ENCODE assay signal across 12 cellular contexts in the genomic region with DNA sequence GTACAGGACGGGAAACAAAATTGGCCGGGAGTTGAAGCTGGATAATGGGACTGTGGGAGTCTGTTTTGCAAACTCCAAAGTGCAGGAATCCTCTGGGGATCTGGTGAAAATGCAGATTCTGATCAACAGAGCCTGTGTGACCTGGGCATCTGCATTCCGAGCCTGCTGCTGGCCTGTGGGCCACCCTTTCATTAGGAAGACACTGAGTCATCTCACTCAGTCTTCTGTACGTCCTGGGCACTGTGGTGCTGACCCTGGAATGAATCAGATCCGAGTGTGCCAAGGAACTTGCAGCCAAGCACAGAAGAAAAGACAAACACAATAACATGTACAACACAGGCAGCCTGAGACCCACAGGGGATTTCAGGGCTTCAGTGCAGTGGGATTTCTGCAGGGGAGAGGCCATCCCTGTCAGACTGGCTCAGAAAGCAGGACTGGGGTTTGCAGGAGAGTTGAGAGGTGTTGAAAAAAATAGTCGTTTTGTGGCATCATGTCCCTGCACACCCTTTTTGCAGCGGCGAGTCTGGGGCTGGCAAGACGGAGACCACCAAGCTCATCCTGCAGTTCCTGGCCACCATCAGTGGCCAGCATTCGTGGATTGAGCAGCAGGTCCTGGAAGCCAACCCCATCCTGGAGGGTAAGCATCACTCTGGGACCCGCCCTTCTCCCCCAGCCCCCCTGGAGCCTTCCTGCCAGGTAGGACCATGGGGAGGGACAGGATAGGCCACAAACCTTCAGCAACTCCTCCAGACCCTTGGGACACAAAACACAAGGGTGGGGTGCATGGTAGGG. TPM values are rescaled to one million over a fixed set of nuclear protein-coding genes. Genes with fewer than 3 reads are reported as not detected.
DNase-seq lines count a peak whose midpoint lies in the region; ATAC-seq and TF ChIP-seq lines count a peak whose summit lies in the region.
"Had no signal": no experiment of that assay in that cellular context is flagged by ENCODE, and none has a peak within 500 bp of the region (broad histone marks: within the 10 kb centered on the region; RNA-seq: fewer than 3 reads in every experiment).

No MANE protein-coding gene starts in this region.

- DNase-seq in ACHN (peak; percentile 53), PC-3 (peak; percentile 83), epithelial cell of proximal tubule (ENCODE audit: low read depth) (peak; percentile 12), midbrain (lab: John Stamatoyannopoulos, UW) (peak; percentile 9)
- DNase-seq in stimulated activated CD4-positive, alpha-beta T cell treated with anti-CD3 and anti-CD28 coated beads, Interleukin-2, amount 100 ng/mL, for 48 hours: no peak
- DNase-seq: activated CD4-positive, alpha-beta T cell treated with anti-CD3 and anti-CD28 coated beads, Interleukin-2, amount 10 ng/mL, durations not matched to agents 24 days and 14 days; NCI-H1694 had no signal

- H3K36me3 ChIP-seq in PC-3 (ENCODE audit: low read depth, low read length): no peaks in the 10 kb centered on the region
- H3K36me3 ChIP-seq: cardiac muscle cell had no signal

- no peaks in the 10 kb centered on the region for H3K9me3 ChIP-seq in PC-3 (ENCODE audit: low read length)
- H3K9me3 ChIP-seq: Peyer's patch had no signal

- no peaks in the 10 kb centered on the region for H4K20me1 ChIP-seq in PC-3 (ENCODE audit: low read length)

- POLR2A ChIA-PET in PC-3 (lab: Charles Lee; ENCODE audit: unreplicated experiment): interaction anchor here (0.7 kb wide), 1 partner anchor 78 kb away, joined by 9 read pairs; no protein-coding TSS in a partner anchor

- H3K9me2 ChIP-seq in PC-3 (replicated peaks; ENCODE audit: low read length): no peaks in the 10 kb centered on the region

- CTCF ChIA-PET in PC-3 (lab: Charles Lee): no interaction called here

- H3K27me3 ChIP-seq in PC-3 (ENCODE audit: low read length): no peaks in the 10 kb centered on the region
- H3K27me3 ChIP-seq: cardiac muscle cell, Peyer's patch had no signal

- ATAC-seq in PC-3 (peak; percentile 95), GM19351 (IDR thresholded peaks at IDR 0.05; ENCODE audit: unreplicated experiment) (no peak), GM21717 (IDR thresholded peaks at IDR 0.05; ENCODE audit: unreplicated experiment) (no peak), GM19452 (IDR thresholded peaks at IDR 0.05; ENCODE audit: unreplicated experiment) (no peak)

- no peak overlapping the region for H3K27ac ChIP-seq in PC-3 (ENCODE audit: low read length)
- H3K27ac ChIP-seq: cardiac muscle cell, Peyer's patch had no signal

- H3K9ac ChIP-seq in PC-3 (ENCODE audit: low read length): no peak overlapping the region

- no peak overlapping the region for H3K4me3 ChIP-seq in PC-3 (ENCODE audit: low read length)
- H3K4me3 ChIP-seq in epithelial cell of proximal tubule (ENCODE audit: low read depth, low read length): no peak overlapping the region
- H3K4me3 ChIP-seq: cardiac muscle cell, Peyer's patch had no signal

- H3K79me2 ChIP-seq in PC-3 (ENCODE audit: low read length): no peaks in the 10 kb centered on the region

- peak overlapping the region; percentile 35 for H3K4me2 ChIP-seq in PC-3 (ENCODE audit: low read length)

- H3K4me1 ChIP-seq in PC-3 (ENCODE audit: insufficient read depth, low read length): peaks cover 12% of the 10 kb centered on the region
- H3K4me1 ChIP-seq: Peyer's patch had no signal

- intact Hi-C loops in PC-3 (cut with micrococcal nuclease): no loop called here

- no peak for TF ChIP-seq CTCF in PC-3 (conservative IDR thresholded peaks at IDR 0.05; ENCODE audit: low read depth, low read length)
- TF ChIP-seq CTCF in epithelial cell of proximal tubule (conservative IDR thresholded peaks at IDR 0.05; ENCODE audit: low read depth, low read length): no peak

- no TSS peak for BruUV-seq in PC-3 (replicated peaks; lab: Mats Ljungman, UMichigan)

- H3F3A ChIP-seq in PC-3 (ENCODE audit: low read length, unreplicated experiment): no peaks in the 10 kb centered on the region

- no peak overlapping the region for H2AFZ ChIP-seq in PC-3 (ENCODE audit: low read length)

- in situ Hi-C loops in ACHN (cut with HindIII; ENCODE audit: low pct_ligation_motif_present, low pct_unique_long_range_greater_than_20kb, low sequenced_read_pairs): no loop called here

RNA-seq across cellular contexts. Expression of a gene that starts 34.0 kb away (rescaled TPM):
- total RNA-seq in PC-3 (2014; rRNA removed) (28.0 and 37.8 TPM in 2 replicates), epithelial cell of proximal tubule (0.43 TPM in 1 of 2 replicates, not detected in the other)

RNA-seq across cellular contexts. Expression of a gene that starts 43.2 kb away (rescaled TPM):
- 51.4 and 63.6 TPM in 2 replicates for total RNA-seq in PC-3 (2014; rRNA removed)
- total RNA-seq in epithelial cell of proximal tubule: 50.7 and 77.1 TPM in 2 replicates

Comparison
In these comparisons a context has a peak if more than half of its experiments do, and no peak if none do; other contexts are left out.
1. DNase-seq: peak in ACHN (single experiment), PC-3 (single experiment), epithelial cell of proximal tubule (single experiment) and midbrain (single experiment); none in stimulated activated CD4-positive, alpha-beta T cell treated with anti-CD3 and anti-CD28 coated beads, Interleukin-2, amount 100 ng/mL, for 48 hours (0 of 2).
2. RNA of a gene that starts 34.0 kb away (total RNA-seq): 28.0 to 37.8 TPM in PC-3; 0.43 TPM in epithelial cell of proximal tubule; every median in the first group is over 10 times any median in the second.